ENCODE assay signal across 11 cellular contexts in the genomic region with DNA sequence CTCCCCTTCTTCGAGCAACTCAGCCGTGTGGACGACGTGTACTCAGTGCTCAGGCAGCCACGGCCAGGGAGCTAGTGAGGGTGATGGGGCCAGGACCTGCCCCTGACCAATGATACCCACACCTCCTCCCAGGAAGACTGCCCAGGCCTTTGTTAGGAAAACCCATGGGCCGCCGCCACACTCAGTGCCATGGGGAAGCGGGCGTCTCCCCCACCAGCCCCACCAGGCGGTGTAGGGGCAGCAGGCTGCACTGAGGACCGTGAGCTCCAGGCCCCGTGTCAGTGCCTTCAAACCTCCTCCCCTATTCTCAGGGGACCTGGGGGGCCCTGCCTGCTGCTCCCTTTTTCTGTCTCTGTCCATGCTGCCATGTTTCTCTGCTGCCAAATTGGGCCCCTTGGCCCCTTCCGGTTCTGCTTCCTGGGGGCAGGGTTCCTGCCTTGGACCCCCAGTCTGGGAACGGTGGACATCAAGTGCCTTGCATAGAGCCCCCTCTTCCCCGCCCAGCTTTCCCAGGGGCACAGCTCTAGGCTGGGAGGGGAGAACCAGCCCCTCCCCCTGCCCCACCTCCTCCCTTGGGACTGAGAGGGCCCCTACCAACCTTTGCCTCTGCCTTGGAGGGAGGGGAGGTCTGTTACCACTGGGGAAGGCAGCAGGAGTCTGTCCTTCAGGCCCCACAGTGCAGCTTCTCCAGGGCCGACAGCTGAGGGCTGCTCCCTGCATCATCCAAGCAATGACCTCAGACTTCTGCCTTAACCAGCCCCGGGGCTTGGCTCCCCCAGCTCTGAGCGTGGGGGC. TPM values are rescaled to one million over a fixed set of nuclear protein-coding genes. Genes with fewer than 3 reads are reported as not detected.
DNase-seq lines count a peak whose midpoint lies in the region; ATAC-seq and TF ChIP-seq lines count a peak whose summit lies in the region.
"Had no signal": no experiment of that assay in that cellular context is flagged by ENCODE, and none has a peak within 500 bp of the region (broad histone marks: within the 10 kb centered on the region; RNA-seq: fewer than 3 reads in every experiment).

No MANE protein-coding gene starts in this region.

- DNase-seq in Right ventricle myocardium inferior (ENCODE audit: missing footprints) (peak; percentile 71), left cardiac atrium (no peak), chondrocyte (ENCODE audit: low spot score) (no peak), upper lobe of right lung (no peak), PC-9 (no peak)
- no peak for DNase-seq in naive thymus-derived CD4-positive, alpha-beta T cell
- DNase-seq: BE2C, NCI-H1417 had no signal

- peak overlapping the region; percentile 75 for H3K27ac ChIP-seq in naive thymus-derived CD4-positive, alpha-beta T cell (ENCODE audit: low read depth, low read length)
- H3K27ac ChIP-seq in upper lobe of right lung (peak overlapping the region; percentile 84), PC-9 (no peak overlapping the region)

- CTCF ChIA-PET in naive thymus-derived CD4-positive, alpha-beta T cell (lab: Charles Lee): interaction anchor here (0.8 to 2.7 kb wide), 3 partner anchors 8 to 133 kb away, joined by 3 to 11 read pairs (median 3); no protein-coding TSS in a partner anchor
- CTCF ChIA-PET in PC-9 (lab: Charles Lee): interaction anchor here (0.6 kb wide), 2 partner anchors 8 to 27 kb away, joined by 4 to 12 read pairs; no protein-coding TSS in a partner anchor

- H3K36me3 Mint-ChIP-seq in chondrocyte (ENCODE audit: low read depth): peaks cover 10% of the 10 kb centered on the region
- peaks cover 0 to 24% (median 0%) of the 10 kb centered on the region in 5 donors for H3K36me3 Mint-ChIP-seq in naive thymus-derived CD4-positive, alpha-beta T cell

- no TSS peak for BruUV-seq in PC-9 (replicated peaks; lab: Mats Ljungman, UMichigan)

- no peak overlapping the region for H3K4me2 ChIP-seq in PC-9

- H3K9me2 ChIP-seq in PC-9 (ENCODE audit: insufficient read depth): no peaks in the 10 kb centered on the region

- H3K9me3 ChIP-seq in naive thymus-derived CD4-positive, alpha-beta T cell (ENCODE audit: control insufficient read depth in 2 of 3, low read length in 3 of 3): no peaks in the 10 kb centered on the region
- H3K9me3 ChIP-seq in upper lobe of right lung (no peaks in the 10 kb centered on the region), PC-9 (ENCODE audit: insufficient read depth, low read depth) (no peaks in the 10 kb centered on the region)
- H3K9me3 ChIP-seq: BE2C had no signal

- H3F3A ChIP-seq in PC-9 (ENCODE audit: insufficient read depth, low read depth): peaks cover 18% of the 10 kb centered on the region; the same call in 1 of the 2 replicates

- intact Hi-C loops in Right ventricle myocardium inferior (cut with DNase I): loop anchor here (5.0 kb wide), 2 partner anchors 63 to 253 kb away; partner anchors contain the start of genes BCS1L and ZNF142
- intact Hi-C loops in left cardiac atrium (cut with DNase I): loop anchor here in 1 of 2 donors (5.0 kb wide), 1 partner anchor 63 kb away; no protein-coding TSS in a partner anchor
- intact Hi-C loops in naive thymus-derived CD4-positive, alpha-beta T cell (cut with micrococcal nuclease): no loop called here
- intact Hi-C loops in upper lobe of right lung (cut with DNase I): no loop called here
- intact Hi-C loops in PC-9 (cut with micrococcal nuclease; ENCODE audit: unreplicated experiment): no loop called here

- no peak overlapping the region for H3K4me3 Mint-ChIP-seq in chondrocyte (ENCODE audit: unreplicated experiment)
- H3K4me3 Mint-ChIP-seq in naive thymus-derived CD4-positive, alpha-beta T cell: peak overlapping the region in 7 of 10 donors; percentile 11 to 92 (median 39)

- H3K4me1 Mint-ChIP-seq in chondrocyte (ENCODE audit: low read depth): peaks cover 35% of the 10 kb centered on the region
- H3K4me1 Mint-ChIP-seq in naive thymus-derived CD4-positive, alpha-beta T cell: peaks cover 31 to 66% (median 57%) of the 10 kb centered on the region in 7 donors

- H4K20me1 ChIP-seq in PC-9 (ENCODE audit: insufficient read depth): peaks cover 6% of the 10 kb centered on the region; the same call in 1 of the 2 replicates

- no peaks in the 10 kb centered on the region for H3K27me3 ChIP-seq in naive thymus-derived CD4-positive, alpha-beta T cell (ENCODE audit: control insufficient read depth in 2 of 2, insufficient read depth in 2 of 2, low read length in 2 of 2)
- H3K27me3 ChIP-seq in upper lobe of right lung: no peaks in the 10 kb centered on the region
- no peaks in the 10 kb centered on the region for H3K27me3 ChIP-seq in PC-9 (ENCODE audit: insufficient read depth, low read depth)
- H3K27me3 ChIP-seq: BE2C had no signal

- ATAC-seq in Right ventricle myocardium inferior (no peak), left cardiac atrium (no peak), upper lobe of right lung (no peak), GM21381 (IDR thresholded peaks at IDR 0.05; ENCODE audit: unreplicated experiment) (no peak), HG03280 (IDR thresholded peaks at IDR 0.05; ENCODE audit: unreplicated experiment) (no peak)
- ATAC-seq in naive thymus-derived CD4-positive, alpha-beta T cell: no peak

- H3K27me3 Mint-ChIP-seq in chondrocyte (ENCODE audit: low read depth): no peaks in the 10 kb centered on the region
- peaks cover 0 to 3% (median 0%) of the 10 kb centered on the region in 5 donors for H3K27me3 Mint-ChIP-seq in naive thymus-derived CD4-positive, alpha-beta T cell

- no peak overlapping the region for H2AFZ ChIP-seq in PC-9

- peaks cover 23 to 37% of the 10 kb centered on the region in 2 donors for H3K4me1 ChIP-seq in naive thymus-derived CD4-positive, alpha-beta T cell (ENCODE audit: control insufficient read depth in 2 of 2, insufficient read depth in 2 of 2, low read length in 2 of 2)
- H3K4me1 ChIP-seq in upper lobe of right lung (peaks cover 44% of the 10 kb centered on the region), PC-9 (replicated peaks; ENCODE audit: insufficient read depth) (peaks cover 20% of the 10 kb centered on the region)

- H3K36me3 ChIP-seq in naive thymus-derived CD4-positive, alpha-beta T cell (ENCODE audit: control insufficient read depth in 2 of 3, insufficient read depth in 3 of 3, low read length in 3 of 3): peaks cover 0 to 43% (median 0%) of the 10 kb centered on the region in 3 experiments
- H3K36me3 ChIP-seq in upper lobe of right lung: peaks cover 41% of the 10 kb centered on the region
- no peaks in the 10 kb centered on the region for H3K36me3 ChIP-seq in PC-9 (ENCODE audit: low read depth)

- H3K79me2 ChIP-seq in PC-9 (ENCODE audit: low read depth): peaks cover 18% of the 10 kb centered on the region

- TF ChIP-seq CTCF in chondrocyte (IDR thresholded peaks at IDR 0.05): no peak
- TF ChIP-seq CTCF in upper lobe of right lung (IDR thresholded peaks at IDR 0.05): no peak
- TF ChIP-seq CTCF in PC-9 (conservative IDR thresholded peaks at IDR 0.05): no peak

- H3K9me3 Mint-ChIP-seq in chondrocyte (ENCODE audit: low read depth): no peaks in the 10 kb centered on the region
- H3K9me3 Mint-ChIP-seq in naive thymus-derived CD4-positive, alpha-beta T cell: no peaks in the 10 kb centered on the region

- POLR2A ChIA-PET in naive thymus-derived CD4-positive, alpha-beta T cell (lab: Charles Lee): interaction anchor here (0.6 to 4.6 kb wide), 3 partner anchors 8 to 172 kb away, joined by 3 to 36 read pairs (median 3); partner anchors contain the start of gene USP37
- POLR2A ChIA-PET in PC-9 (lab: Charles Lee; ENCODE audit: unreplicated experiment): interaction anchor here (0.6 kb wide), 1 partner anchor 82 kb away, joined by 4 read pairs; no protein-coding TSS in a partner anchor

- peak overlapping the region; percentile 51 for H3K27ac Mint-ChIP-seq in chondrocyte (ENCODE audit: unreplicated experiment)
- H3K27ac Mint-ChIP-seq in naive thymus-derived CD4-positive, alpha-beta T cell: peak overlapping the region in 8 of 9 donors; percentile 51 to 93 (median 80)

- no peak overlapping the region for H3K4me3 ChIP-seq in naive thymus-derived CD4-positive, alpha-beta T cell (ENCODE audit: low read length)
- H3K4me3 ChIP-seq in upper lobe of right lung: no peak overlapping the region
- H3K4me3 ChIP-seq in PC-9: no peak overlapping the region

RNA-seq across cellular contexts. Expression of gene CTDSP1, which starts 4.9 kb away (rescaled TPM):
- total RNA-seq in Right ventricle myocardium inferior (101 TPM), left cardiac atrium (100 to 1,000 TPM; 101 to 106 TPM), chondrocyte (85.0 to 97.8 TPM (median 95.3 TPM) in 3 replicates), upper lobe of right lung (169 TPM), PC-9 (2021) (61.8 and 69.6 TPM in 2 replicates)
- total RNA-seq in naive thymus-derived CD4-positive, alpha-beta T cell: 100 to 1,000 TPM; 110 to 219 (median 156) TPM
- polyA plus RNA-seq in naive thymus-derived CD4-positive, alpha-beta T cell: 10 to 100 TPM; 22.5 TPM

RNA-seq across cellular contexts. Expression of gene VIL1, which starts 14.4 kb away (rescaled TPM):
- total RNA-seq in Right ventricle myocardium inferior (not detected), left cardiac atrium (not detected), chondrocyte (not detected in 3 replicates), upper lobe of right lung (not detected), PC-9 (2021) (not detected in 2 replicates)
- under 1 TPM in 3 of 5 experiments, not detected in 2; 0.12 to 0.69 (median 0.22) TPM for total RNA-seq in naive thymus-derived CD4-positive, alpha-beta T cell
- polyA plus RNA-seq in naive thymus-derived CD4-positive, alpha-beta T cell: under 1 TPM; 0.10 to 0.15 TPM
- total RNA-seq: kidney epithelial cell had no signal

RNA-seq across cellular contexts. Expression of gene SLC11A1, which starts 22.5 kb away (rescaled TPM):
- 5.4 TPM for total RNA-seq in Right ventricle myocardium inferior
- 10 to 100 TPM in 1 of 2 donors, 1 to 10 TPM in 1; 8.5 to 16.1 TPM for total RNA-seq in left cardiac atrium
- 0.08 to 0.15 TPM (median 0.10 TPM) in 3 replicates for total RNA-seq in chondrocyte
- total RNA-seq in naive thymus-derived CD4-positive, alpha-beta T cell: 100 to 1,000 TPM in 1 of 5 experiments, 10 to 100 TPM in 1, 1 to 10 TPM in 2, under 1 TPM in 1; 0.27 to 399 (median 1.9) TPM
- polyA plus RNA-seq in naive thymus-derived CD4-positive, alpha-beta T cell: under 1 TPM; 0.49 to 0.97 TPM
- total RNA-seq in upper lobe of right lung: 302 TPM
- total RNA-seq in PC-9 (2021): 0.35 and 0.44 TPM in 2 replicates

RNA-seq across cellular contexts. Expression of gene CATIP, which starts 47.9 kb away (rescaled TPM):
- total RNA-seq in Right ventricle myocardium inferior (not detected), left cardiac atrium (not detected), chondrocyte (not detected in 3 replicates), upper lobe of right lung (0.64 TPM), PC-9 (2021) (1.1 and 2.4 TPM in 2 replicates)
- under 1 TPM in 1 of 5 experiments, not detected in 4; 0.49 TPM for total RNA-seq in naive thymus-derived CD4-positive, alpha-beta T cell
- polyA plus RNA-seq in naive thymus-derived CD4-positive, alpha-beta T cell: not detected
- total RNA-seq: kidney epithelial cell had no signal
